In genomic region chr1:26824735-26825134, GRCh38 we compare ENCODE assay signal across 12 cellular contexts. TPM values are rescaled to one million over a fixed set of nuclear protein-coding genes. Genes with fewer than 3 reads are reported as not detected.
DNase-seq lines count a peak whose midpoint lies in the region; ATAC-seq, FAIRE-seq and TF ChIP-seq lines count a peak whose summit lies in the region.
"Had no signal": no experiment of that assay in that cellular context is flagged by ENCODE, and none has a peak within 500 bp of the region (broad histone marks: within the 10 kb centered on the region; RNA-seq: fewer than 3 reads in every experiment).

No MANE protein-coding gene starts in this region.

- peaks cover 3% of the 10 kb centered on the region for H3K9me1 ChIP-seq in keratinocyte (ENCODE audit: control insufficient read depth, extremely low read depth, insufficient read depth, low read length)

- WGBS in HepG2 (ENCODE audit: low lambda C conversion rate), result 29% methylated on average over 3 of the region's 3 CpGs
- WGBS in right lobe of liver (ENCODE audit: insufficient coverage, low coverage, low lambda C conversion rate, missing lambda C conversion rate), result 46% methylated on average over 2 of the region's 3 CpGs
- 47% methylated on average over 3 of the region's 3 CpGs for WGBS in suprapubic skin

- no peak overlapping the region for H3K9ac ChIP-seq in HepG2 (ENCODE audit: insufficient read depth, low read depth, low read length)
- H3K9ac ChIP-seq in keratinocyte (ENCODE audit: control insufficient read depth, extremely low read depth, insufficient read depth, low read length), result no peak overlapping the region

- H3K27me3 Mint-ChIP-seq in T-helper 17 cell, result no peaks in the 10 kb centered on the region
- H3K27me3 Mint-ChIP-seq: activated CD4-positive, alpha-beta T cell treated with anti-CD3 and anti-CD28 coated beads, Interleukin-2, amount 10 ng/mL, durations not matched to agents 24 days and 14 days had no signal

- CTCF ChIA-PET in HepG2 (lab: Yijun Ruan, JAX; ENCODE audit: low intra/inter-chr PET ratio, low total read pairs), result no interaction called here

- peaks cover 40% of the 10 kb centered on the region for H3K4me1 Mint-ChIP-seq in T-helper 17 cell

- H3K27ac ChIP-seq in HepG2 (ENCODE audit: extremely low read length, insufficient read depth, low read length) (no peak overlapping the region), right lobe of liver (no peak overlapping the region), keratinocyte (ENCODE audit: control insufficient read depth, insufficient read depth, low read length) (no peak overlapping the region), suprapubic skin (peak overlapping the region; percentile 7), right atrium auricular region (no peak overlapping the region)

- H2AFZ ChIP-seq in HepG2 (ENCODE audit: low read length) (no peak overlapping the region), keratinocyte (ENCODE audit: control insufficient read depth, low read length) (peak overlapping the region; percentile 6)

- no peak for TF ChIP-seq POLR2A in HepG2 (IDR thresholded peaks at IDR 0.05; ENCODE audit: insufficient read depth in 1 of 2, low read depth in 2 of 2, low read length in 2 of 2)
- no peak for TF ChIP-seq POLR2A in right lobe of liver (IDR thresholded peaks at IDR 0.05)
- TF ChIP-seq POLR2A in suprapubic skin (IDR thresholded peaks at IDR 0.05), result no peak

- in situ Hi-C loops in HepG2 (cut with HindIII; ENCODE audit: extremely low pct_ligation_motif_present, low pct_unique_long_range_greater_than_20kb), result no loop called here

- H3K79me2 ChIP-seq in HepG2 (ENCODE audit: insufficient read depth, low read length) (peaks cover 13% of the 10 kb centered on the region), keratinocyte (ENCODE audit: control insufficient read depth, insufficient read depth, low read length) (peaks cover 27% of the 10 kb centered on the region)

- TF ChIP-seq RAD21 in HepG2 (CRISPR knock-in tag; IDR thresholded peaks at IDR 0.05), result no peak

- TF ChIP-seq CTCF in HepG2 (CRISPR knock-in tag; IDR thresholded peaks at IDR 0.05) (no peak), right lobe of liver (IDR thresholded peaks at IDR 0.05) (no peak), keratinocyte (optimal IDR thresholded peaks at IDR 0.05 in 1 of 3, IDR thresholded peaks at IDR 0.05 in 1 of 3, conservative IDR thresholded peaks at IDR 0.05 in 1 of 3; ENCODE audit: extremely low read depth in 1 of 3, insufficient read depth in 2 of 3, low read length in 3 of 3) (no peak), suprapubic skin (IDR thresholded peaks at IDR 0.05) (no peak), right atrium auricular region (IDR thresholded peaks at IDR 0.05) (no peak)

- H4K20me1 ChIP-seq in HepG2 (ENCODE audit: insufficient read depth, low read length) (peaks cover 4% of the 10 kb centered on the region; the same call in 1 of the 2 replicates), keratinocyte (ENCODE audit: control insufficient read depth, extremely low read depth, insufficient read depth, low read length) (no peaks in the 10 kb centered on the region)

- H3K4me3 Mint-ChIP-seq in T-helper 17 cell, result no peak overlapping the region

- dilution Hi-C loops in keratinocyte (cut with MboI; ENCODE audit: extremely low pct_ligation_motif_present, low sequenced_read_pairs), result no loop called here

- H3K36me3 Mint-ChIP-seq in T-helper 17 cell (ENCODE audit: low read depth), result peaks cover 6% of the 10 kb centered on the region

- ATAC-seq in HepG2 (no peak), right lobe of liver (no peak), T-helper 17 cell (no peak)
- ATAC-seq: left ventricle myocardium superior had no signal

- no TSS peak for BruUV-seq in HepG2 (replicated peaks; lab: Mats Ljungman, UMichigan)

- POLR2A ChIA-PET in HepG2 (lab: Yijun Ruan, JAX), result interaction anchor here (0.6 kb wide), 1 partner anchor 142 kb away, joined by 3 read pairs; no protein-coding TSS in a partner anchor

- H3K36me3 ChIP-seq in HepG2 (replicated peaks in 1 of 2; ENCODE audit: control insufficient read depth in 1 of 2, insufficient read depth in 2 of 2, low read length in 2 of 2) (no peaks in the 10 kb centered on the region), right lobe of liver (no peaks in the 10 kb centered on the region), keratinocyte (ENCODE audit: control insufficient read depth in 2 of 2, extremely low read depth in 1 of 2, insufficient read depth in 2 of 2, low read length in 2 of 2) (peaks cover 1 to 8% of the 10 kb centered on the region in 2 experiments), suprapubic skin (no peaks in the 10 kb centered on the region), right atrium auricular region (no peaks in the 10 kb centered on the region)

- peak overlapping the region; percentile 93 for H3K27ac Mint-ChIP-seq in T-helper 17 cell

- no peak for TF ChIP-seq EP300 in HepG2 (IDR thresholded peaks at IDR 0.05; ENCODE audit: low read depth in 2 of 2, low read length in 2 of 2)
- no peak for TF ChIP-seq EP300 in HepG2 (CRISPR knock-in tag; IDR thresholded peaks at IDR 0.05; ENCODE audit: borderline replicate concordance)
- no peak for TF ChIP-seq EP300 in suprapubic skin (IDR thresholded peaks at IDR 0.05)

- H3K27me3 ChIP-seq in HepG2 (ENCODE audit: control insufficient read depth in 1 of 2, insufficient read depth in 2 of 2, low read length in 2 of 2) (no peaks in the 10 kb centered on the region; a peak in 1 of 5 replicates), right lobe of liver (no peaks in the 10 kb centered on the region), keratinocyte (ENCODE audit: control insufficient read depth, extremely low read depth, insufficient read depth, low read length) (no peaks in the 10 kb centered on the region), suprapubic skin (no peaks in the 10 kb centered on the region), right atrium auricular region (no peaks in the 10 kb centered on the region)

- intact Hi-C loops in HepG2 (cut with micrococcal nuclease; ENCODE audit: unreplicated experiment) (no loop called here), right lobe of liver (cut with DNase I) (no loop called here)

- no peak for FAIRE-seq in HepG2 (lab: Jason Lieb, UNC)
- no peak for FAIRE-seq in keratinocyte (lab: Jason Lieb, UNC)

- H3K4me2 ChIP-seq in HepG2 (ENCODE audit: low read depth, low read length) (peak overlapping the region; percentile 95; the same call in 1 of the 2 replicates), keratinocyte (ENCODE audit: control insufficient read depth, extremely low read depth, insufficient read depth, low read depth, low read length) (no peak overlapping the region)

- no peak overlapping the region for H3K4me3 ChIP-seq in HepG2 (replicated peaks in 1 of 3; ENCODE audit: insufficient read depth in 1 of 3, low read depth in 2 of 3, low read length in 3 of 3)
- no peak overlapping the region for H3K4me3 ChIP-seq in right lobe of liver
- no peak overlapping the region for H3K4me3 ChIP-seq in keratinocyte (ENCODE audit: control insufficient read depth in 2 of 3, extremely low read depth in 1 of 3, insufficient read depth in 2 of 3, low read depth in 1 of 3, low read length in 3 of 3)
- no peak overlapping the region for H3K4me3 ChIP-seq in suprapubic skin
- no peak overlapping the region for H3K4me3 ChIP-seq in right atrium auricular region

- DNase-seq in HepG2 (ENCODE audit: low spot score) (no peak), right lobe of liver (no peak), T-helper 17 cell (no peak), keratinocyte (ENCODE audit: low read depth, low spot score) (no peak), suprapubic skin (ENCODE audit: low spot score in 2 of 2) (no peak), right atrium auricular region (ENCODE audit: low spot score) (no peak), DMS 273 treated with DMSO at 0.1 percent for 48 hours (lab: John Stamatoyannopoulos, UW) (no peak), RPMI8226 (no peak)
- DNase-seq: activated CD4-positive, alpha-beta T cell treated with anti-CD3 and anti-CD28 coated beads, Interleukin-2, amount 10 ng/mL, durations not matched to agents 24 days and 14 days; left ventricle myocardium superior; NCI-H146; NCI-H510A treated with DMSO at 0.1 percent for 48 hours had no signal

- H3K4me1 ChIP-seq in HepG2 (ENCODE audit: insufficient read depth, low read length) (peaks cover 71% of the 10 kb centered on the region), right lobe of liver (peaks cover 0 to 38% (median 14%) of the 10 kb centered on the region in 4 donors), keratinocyte (ENCODE audit: control insufficient read depth, extremely low read depth, insufficient read depth, low read length) (peaks cover 30% of the 10 kb centered on the region), suprapubic skin (peaks cover 47% of the 10 kb centered on the region), right atrium auricular region (peaks cover 0 to 37% of the 10 kb centered on the region in 2 donors)

- H3K9me3 ChIP-seq in HepG2 (ENCODE audit: low read length) (no peaks in the 10 kb centered on the region), right lobe of liver (no peaks in the 10 kb centered on the region), T-helper 17 cell (ENCODE audit: control insufficient read depth, low read length, poor library complexity, severe bottlenecking) (no peaks in the 10 kb centered on the region), keratinocyte (ENCODE audit: control insufficient read depth, low read depth, low read length) (no peaks in the 10 kb centered on the region), suprapubic skin (no peaks in the 10 kb centered on the region), right atrium auricular region (no peaks in the 10 kb centered on the region)

RNA-seq across cellular contexts. Expression of gene ZDHHC18, which starts 1.8 kb away (rescaled TPM):
- total RNA-seq in HepG2 (2016; rRNA removed; fragmentation: Illumina TruSeq; extraction: Trizol) (9.0 and 13.2 TPM in 2 replicates), right lobe of liver (10 to 100 TPM in 5 of 6 experiments, 1 to 10 TPM in 1; 9.6 to 16.9 (median 14.1) TPM), T-helper 17 cell (10 to 100 TPM; 70.2 to 71.2 TPM), suprapubic skin (10 to 100 TPM; 23.7 to 38.5 (median 31.4) TPM), right atrium auricular region (10 to 100 TPM; 19.8 to 22.5 TPM)
- total RNA-seq in HepG2 (2016; cell fraction: cytosol; rRNA removed; fragmentation: Illumina TruSeq; extraction: Trizol; ENCODE audit: low read depth), result 6.6 and 7.7 TPM in 2 replicates
- 7.9 and 11.9 TPM in 2 replicates for total RNA-seq in HepG2 (2016; cell fraction: insoluble cytoplasmic fraction; rRNA removed; fragmentation: Illumina TruSeq; extraction: Trizol)
- 21.8 and 26.5 TPM in 2 replicates for total RNA-seq in HepG2 (2016; cell fraction: membrane; rRNA removed; fragmentation: Illumina TruSeq; extraction: Trizol)
- total RNA-seq in HepG2 (2016; cell fraction: nucleus; rRNA removed; fragmentation: Illumina TruSeq; extraction: Trizol), result 9.5 and 10.6 TPM in 2 replicates
- polyA plus RNA-seq in HepG2 (2011; rRNA removed) (35.3 and 40.6 TPM in 2 replicates), keratinocyte (18.1 to 32.0 TPM (median 22.6 TPM) in 3 replicates)
- 29.0 and 30.0 TPM in 2 replicates for polyA plus RNA-seq in HepG2 (2011; cell fraction: cytosol; rRNA removed)
- 32.6 and 39.8 TPM in 2 replicates for polyA plus RNA-seq in HepG2 (2011; cell fraction: nucleus; rRNA removed)
- polyA plus RNA-seq in HepG2 (2012), result 12.9 and 16.3 TPM in 2 replicates
- 13.9 and 14.2 TPM in 2 replicates for polyA plus RNA-seq in HepG2 (2016; cell fraction: cytosol; fragmentation: Illumina TruSeq; extraction: Trizol; ENCODE audit: low read depth)
- 13.2 and 16.6 TPM in 2 replicates for polyA plus RNA-seq in HepG2 (2016; cell fraction: insoluble cytoplasmic fraction; fragmentation: Illumina TruSeq; extraction: Trizol; ENCODE audit: low read depth)
- polyA plus RNA-seq in HepG2 (2016; cell fraction: membrane; fragmentation: Illumina TruSeq; extraction: Trizol; ENCODE audit: low read depth), result 30.8 and 32.0 TPM in 2 replicates
- polyA plus RNA-seq in HepG2 (2016; cell fraction: nucleus; fragmentation: Illumina TruSeq; extraction: Trizol; ENCODE audit: insufficient read depth, low read depth), result 19.3 and 23.8 TPM in 2 replicates
- 33.5 and 53.0 TPM in 2 replicates for polyA minus RNA-seq in HepG2 (2011; rRNA and poly(A)+ RNA removed; ENCODE audit: low replicate concordance)
- polyA minus RNA-seq in HepG2 (2011; cell fraction: cytosol; rRNA and poly(A)+ RNA removed), result 11.3 and 14.6 TPM in 2 replicates
- polyA minus RNA-seq in HepG2 (2011; cell fraction: nucleus; rRNA and poly(A)+ RNA removed), result 8.4 and 8.7 TPM in 2 replicates
- polyA plus RNA-seq in keratinocyte (2011; ENCODE audit: low read depth), result 14.0 TPM
- 22.3 and 28.7 TPM in 2 replicates for polyA plus RNA-seq in keratinocyte (2011; cell fraction: cytosol; rRNA removed)
- polyA plus RNA-seq in keratinocyte (2011; cell fraction: nucleus; rRNA removed), result 27.8 and 32.9 TPM in 2 replicates
- polyA plus RNA-seq in keratinocyte (2012; ENCODE audit: low replicate concordance), result 16.3 and 18.4 TPM in 2 replicates
- polyA minus RNA-seq in keratinocyte, result 21.5 to 62.9 TPM (median 45.1 TPM) in 3 replicates
- polyA minus RNA-seq in keratinocyte (2011; cell fraction: cytosol; rRNA and poly(A)+ RNA removed), result 14.4 TPM
- polyA minus RNA-seq in keratinocyte (2011; cell fraction: nucleus; rRNA and poly(A)+ RNA removed), result 11.0 and 11.9 TPM in 2 replicates

RNA-seq across cellular contexts. Expression of gene PIGV, which starts 37.0 kb away (rescaled TPM):
- 7.9 and 13.5 TPM in 2 replicates for total RNA-seq in HepG2 (2016; rRNA removed; fragmentation: Illumina TruSeq; extraction: Trizol)
- total RNA-seq in HepG2 (2016; cell fraction: cytosol; rRNA removed; fragmentation: Illumina TruSeq; extraction: Trizol; ENCODE audit: low read depth), result 4.3 and 4.8 TPM in 2 replicates
- total RNA-seq in HepG2 (2016; cell fraction: insoluble cytoplasmic fraction; rRNA removed; fragmentation: Illumina TruSeq; extraction: Trizol), result 8.9 and 14.1 TPM in 2 replicates
- total RNA-seq in HepG2 (2016; cell fraction: membrane; rRNA removed; fragmentation: Illumina TruSeq; extraction: Trizol), result 9.7 and 9.9 TPM in 2 replicates
- 14.6 and 15.0 TPM in 2 replicates for total RNA-seq in HepG2 (2016; cell fraction: nucleus; rRNA removed; fragmentation: Illumina TruSeq; extraction: Trizol)
- polyA plus RNA-seq in HepG2 (2011; rRNA removed), result 22.7 and 26.0 TPM in 2 replicates
- polyA plus RNA-seq in HepG2 (2011; cell fraction: cytosol; rRNA removed), result 21.0 and 27.5 TPM in 2 replicates
- 14.3 and 18.5 TPM in 2 replicates for polyA plus RNA-seq in HepG2 (2011; cell fraction: nucleus; rRNA removed)
- polyA plus RNA-seq in HepG2 (2012), result 13.6 and 14.8 TPM in 2 replicates
- polyA plus RNA-seq in HepG2 (2016; cell fraction: cytosol; fragmentation: Illumina TruSeq; extraction: Trizol; ENCODE audit: low read depth), result 2.9 and 4.4 TPM in 2 replicates
- 6.7 and 7.2 TPM in 2 replicates for polyA plus RNA-seq in HepG2 (2016; cell fraction: insoluble cytoplasmic fraction; fragmentation: Illumina TruSeq; extraction: Trizol; ENCODE audit: low read depth)
- 5.3 and 7.0 TPM in 2 replicates for polyA plus RNA-seq in HepG2 (2016; cell fraction: membrane; fragmentation: Illumina TruSeq; extraction: Trizol; ENCODE audit: low read depth)
- 16.2 and 17.4 TPM in 2 replicates for polyA plus RNA-seq in HepG2 (2016; cell fraction: nucleus; fragmentation: Illumina TruSeq; extraction: Trizol; ENCODE audit: insufficient read depth, low read depth)
- polyA minus RNA-seq in HepG2 (2011; rRNA and poly(A)+ RNA removed; ENCODE audit: low replicate concordance), result 41.6 and 80.7 TPM in 2 replicates
- 15.5 and 15.7 TPM in 2 replicates for polyA minus RNA-seq in HepG2 (2011; cell fraction: cytosol; rRNA and poly(A)+ RNA removed)
- 11.7 and 14.5 TPM in 2 replicates for polyA minus RNA-seq in HepG2 (2011; cell fraction: nucleus; rRNA and poly(A)+ RNA removed)
- total RNA-seq in right lobe of liver, result 10 to 100 TPM; 13.2 to 27.8 (median 19.2) TPM
- 10 to 100 TPM; 12.0 to 14.3 TPM for total RNA-seq in T-helper 17 cell
- polyA plus RNA-seq in keratinocyte, result 14.2 to 21.1 TPM (median 15.9 TPM) in 3 replicates
- polyA plus RNA-seq in keratinocyte (2011; ENCODE audit: low read depth), result 3.2 TPM
- polyA plus RNA-seq in keratinocyte (2011; cell fraction: cytosol; rRNA removed), result 11.7 and 14.0 TPM in 2 replicates
- 26.1 and 26.9 TPM in 2 replicates for polyA plus RNA-seq in keratinocyte (2011; cell fraction: nucleus; rRNA removed)
- 10.6 and 11.1 TPM in 2 replicates for polyA plus RNA-seq in keratinocyte (2012; ENCODE audit: low replicate concordance)
- 11.2 to 39.6 TPM (median 25.5 TPM) in 3 replicates for polyA minus RNA-seq in keratinocyte
- polyA minus RNA-seq in keratinocyte (2011; cell fraction: cytosol; rRNA and poly(A)+ RNA removed), result 12.5 TPM
- polyA minus RNA-seq in keratinocyte (2011; cell fraction: nucleus; rRNA and poly(A)+ RNA removed), result 16.5 and 25.7 TPM in 2 replicates
- 10 to 100 TPM; 15.9 to 31.5 (median 25.6) TPM for total RNA-seq in suprapubic skin
- 10 to 100 TPM in 1 of 2 donors, 1 to 10 TPM in 1; 6.4 to 13.8 TPM for total RNA-seq in right atrium auricular region

RNA-seq across cellular contexts. Expression of gene SFN, which starts 38.2 kb away (rescaled TPM):
- total RNA-seq in HepG2 (2016; rRNA removed; fragmentation: Illumina TruSeq; extraction: Trizol) (5.6 and 6.8 TPM in 2 replicates), right lobe of liver (1 to 10 TPM in 3 of 6 experiments, not detected in 3; 2.2 to 2.5 (median 2.5) TPM), T-helper 17 cell (1 to 10 TPM; 1.3 TPM), suprapubic skin (1,000 to 10,000 TPM in 1 of 4 donors, 100 to 1,000 TPM in 3; 364 to 1,347 (median 744) TPM), right atrium auricular region (under 1 TPM in 1 of 2 donors, not detected in 1; 0.51 TPM)
- 1.2 and 1.3 TPM in 2 replicates for total RNA-seq in HepG2 (2016; cell fraction: cytosol; rRNA removed; fragmentation: Illumina TruSeq; extraction: Trizol; ENCODE audit: low read depth)
- total RNA-seq in HepG2 (2016; cell fraction: insoluble cytoplasmic fraction; rRNA removed; fragmentation: Illumina TruSeq; extraction: Trizol), result 6.1 and 6.5 TPM in 2 replicates
- total RNA-seq in HepG2 (2016; cell fraction: membrane; rRNA removed; fragmentation: Illumina TruSeq; extraction: Trizol), result 2.4 and 2.5 TPM in 2 replicates
- 2.2 and 3.0 TPM in 2 replicates for total RNA-seq in HepG2 (2016; cell fraction: nucleus; rRNA removed; fragmentation: Illumina TruSeq; extraction: Trizol)
- polyA plus RNA-seq in HepG2 (2011; rRNA removed) (4.0 and 4.3 TPM in 2 replicates), keratinocyte (1,394 to 2,602 TPM (median 2,333 TPM) in 3 replicates)
- polyA plus RNA-seq in HepG2 (2011; cell fraction: cytosol; rRNA removed), result 2.8 and 3.9 TPM in 2 replicates
- polyA plus RNA-seq in HepG2 (2011; cell fraction: nucleus; rRNA removed), result 1.8 and 2.5 TPM in 2 replicates
- 4.0 and 4.4 TPM in 2 replicates for polyA plus RNA-seq in HepG2 (2012)
- 1.4 and 1.6 TPM in 2 replicates for polyA plus RNA-seq in HepG2 (2016; cell fraction: cytosol; fragmentation: Illumina TruSeq; extraction: Trizol; ENCODE audit: low read depth)
- 9.2 and 11.4 TPM in 2 replicates for polyA plus RNA-seq in HepG2 (2016; cell fraction: insoluble cytoplasmic fraction; fragmentation: Illumina TruSeq; extraction: Trizol; ENCODE audit: low read depth)
- 2.1 and 2.5 TPM in 2 replicates for polyA plus RNA-seq in HepG2 (2016; cell fraction: membrane; fragmentation: Illumina TruSeq; extraction: Trizol; ENCODE audit: low read depth)
- polyA plus RNA-seq in HepG2 (2016; cell fraction: nucleus; fragmentation: Illumina TruSeq; extraction: Trizol; ENCODE audit: insufficient read depth, low read depth), result 4.6 and 6.2 TPM in 2 replicates
- polyA minus RNA-seq in HepG2 (2011; rRNA and poly(A)+ RNA removed; ENCODE audit: low replicate concordance), result 2.2 and 119 TPM in 2 replicates
- polyA minus RNA-seq in HepG2 (2011; cell fraction: cytosol; rRNA and poly(A)+ RNA removed), result 3.0 and 4.8 TPM in 2 replicates
- 0.37 and 1.7 TPM in 2 replicates for polyA minus RNA-seq in HepG2 (2011; cell fraction: nucleus; rRNA and poly(A)+ RNA removed)
- polyA plus RNA-seq in keratinocyte (2011; ENCODE audit: low read depth), result 775 TPM
- polyA plus RNA-seq in keratinocyte (2011; cell fraction: cytosol; rRNA removed), result 1,484 and 3,345 TPM in 2 replicates
- polyA plus RNA-seq in keratinocyte (2011; cell fraction: nucleus; rRNA removed), result 1,730 and 2,605 TPM in 2 replicates
- 3,203 and 3,341 TPM in 2 replicates for polyA plus RNA-seq in keratinocyte (2012; ENCODE audit: low replicate concordance)
- 637 to 2,055 TPM (median 889 TPM) in 3 replicates for polyA minus RNA-seq in keratinocyte
- polyA minus RNA-seq in keratinocyte (2011; cell fraction: cytosol; rRNA and poly(A)+ RNA removed), result 1,532 TPM
- polyA minus RNA-seq in keratinocyte (2011; cell fraction: nucleus; rRNA and poly(A)+ RNA removed), result 888 and 889 TPM in 2 replicates
- total RNA-seq: left ventricle myocardium superior had no signal

Comparison
In these comparisons a context has a peak if more than half of its experiments do, and no peak if none do; other contexts are left out.
1. RNA of gene SFN, which starts 38.2 kb away (total RNA-seq): 364 to 1,347 TPM in suprapubic skin; 1.2 to 6.8 TPM in HepG2, 2.2 to 2.5 TPM in right lobe of liver, 1.3 TPM in T-helper 17 cell and 0.51 TPM in right atrium auricular region; every median in the first group is over 10 times any median in the second.